In the genomic region with DNA sequence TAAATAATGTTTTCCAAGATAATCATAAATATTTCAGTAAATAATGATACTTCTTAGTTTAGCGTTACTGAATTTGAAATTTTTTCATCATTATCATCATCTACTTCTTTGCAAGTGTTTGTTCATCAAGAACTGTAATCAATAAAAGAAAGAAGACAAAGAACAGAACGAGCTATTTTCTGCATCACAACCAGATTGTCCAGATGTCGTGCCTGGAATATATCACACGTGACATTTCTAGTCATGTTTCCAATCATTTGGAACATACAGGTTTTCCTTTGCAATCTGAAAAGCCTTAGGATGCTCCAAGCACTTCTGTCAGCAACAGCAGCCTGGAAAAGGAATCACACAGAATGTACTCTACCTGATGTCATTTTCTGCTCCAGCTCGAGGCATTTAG, we compare ENCODE assay signal across 24 cellular contexts.
A peak's percentile ranks its signal among the peaks of the same experiment; 100 is the strongest.
DNase-seq lines count a peak whose midpoint lies in the region; ATAC-seq, FAIRE-seq and TF ChIP-seq lines count a peak whose summit lies in the region.
"Had no signal": no experiment of that assay in that cellular context is flagged by ENCODE, and none has a peak within 500 bp of the region (broad histone marks: within the 10 kb centered on the region; RNA-seq: fewer than 3 reads in every experiment).

No MANE protein-coding gene starts in this region.

- peak; percentile 91 for FAIRE-seq in endometrium (lab: Jason Lieb, UNC)
- peak; percentile 29 for FAIRE-seq in pancreas (lab: Jason Lieb, UNC)
- FAIRE-seq: G401.6, GM12892, HTR-8/SVneo, RCC 7860 had no signal

- no peak for ATAC-seq in pancreas
- ATAC-seq: GM23338 had no signal

- H3K36me3 ChIP-seq in pancreas: no peaks in the 10 kb centered on the region
- H3K36me3 ChIP-seq: SJSA1 had no signal

- WGBS in pancreas, 2 donors: 50 to 56% methylated on average over 5 of the region's 5 CpGs

- intact Hi-C loops in pancreas (cut with DNase I): no loop called here

- DNase-seq in NCI-H1694 treated with DMSO at 0.1 percent for 48 hours (lab: John Stamatoyannopoulos, UW) (peak; percentile 8), pancreas (no peak), T-helper 1 cell (no peak), NCI-H748 (lab: John Stamatoyannopoulos, UW; ENCODE audit: unreplicated experiment) (no peak), inferior parietal cortex (ENCODE audit: extremely low spot score) (no peak), NCI-H146 (lab: John Stamatoyannopoulos, UW) (no peak)
- DNase-seq: ACHN; CD4-positive, alpha-beta memory T cell; DMS153; HCEC 1CT; KG1; NCI-H1092 treated with DMSO at 0.1 percent for 48 hours; NCI-H2081 treated with DMSO at 0.1 percent for 48 hours; NCI-H446; NCI-H526; OCI-M1 had no signal

- no peak overlapping the region for H3K27ac ChIP-seq in pancreas
- H3K27ac ChIP-seq: BLaER1 treated with 17β-estradiol and CSF1 and Interleukin-3, amounts not matched to agents 10 nM and 100 nM; SJSA1 had no signal

- no peaks in the 10 kb centered on the region for H3K9me3 ChIP-seq in pancreas
- H3K9me3 ChIP-seq: SJSA1 had no signal

- peaks cover 4% of the 10 kb centered on the region in 3 donors for H3K4me1 ChIP-seq in pancreas

- H3K4me3 ChIP-seq in pancreas: no peak overlapping the region
- H3K4me3 ChIP-seq: BLaER1 treated with 17β-estradiol and CSF1 and Interleukin-3, amounts not matched to agents 10 nM and 100 nM; GM23338; SJSA1 had no signal

- H3K27me3 ChIP-seq in pancreas: no peaks in the 10 kb centered on the region
- H3K27me3 ChIP-seq: BLaER1 treated with 17β-estradiol and CSF1 and Interleukin-3, amounts not matched to agents 10 nM and 100 nM; SJSA1 had no signal

- TF ChIP-seq CTCF in pancreas (IDR thresholded peaks at IDR 0.05): no peak
